8 cellular contexts compared by ENCODE assay signal in genomic region chr16:48385272-48385953, GRCh38. TPM values are rescaled to one million over a fixed set of nuclear protein-coding genes. Genes with fewer than 3 reads are reported as not detected.
DNase-seq lines count a peak whose midpoint lies in the region; ATAC-seq, FAIRE-seq and TF ChIP-seq lines count a peak whose summit lies in the region.

Gene SIAH1, minus strand, starts transcription at chr16:48385413. Its CDS starts 22,985 bp downstream, at chr16:48362428.

- no peaks in the 10 kb centered on the region for H3K27me3 ChIP-seq in keratinocyte (ENCODE audit: control insufficient read depth, extremely low read depth, insufficient read depth, low read length)

- H3K4me3 ChIP-seq in keratinocyte (ENCODE audit: control insufficient read depth in 2 of 3, extremely low read depth in 1 of 3, insufficient read depth in 2 of 3, low read depth in 1 of 3, low read length in 3 of 3), result peak within 1 kb of the TSS; percentile 73 to 98 (median 97)

- peak within 1 kb of the TSS; percentile 94 for H3K9ac ChIP-seq in keratinocyte (ENCODE audit: control insufficient read depth, extremely low read depth, insufficient read depth, low read length)

- ATAC-seq in HG02943 (IDR thresholded peaks at IDR 0.05; ENCODE audit: low read depth, unreplicated experiment), result peak; percentile 52

- H2AFZ ChIP-seq in keratinocyte (ENCODE audit: control insufficient read depth, low read length), result peak within 1 kb of the TSS; percentile 86

- H3K9me3 ChIP-seq in keratinocyte (ENCODE audit: control insufficient read depth, low read depth, low read length), result no peaks in the 10 kb centered on the region

- dilution Hi-C loops in keratinocyte (cut with MboI; ENCODE audit: extremely low pct_ligation_motif_present, low sequenced_read_pairs), result no loop called here

- peaks cover 10% of the 10 kb centered on the region for H4K20me1 ChIP-seq in keratinocyte (ENCODE audit: control insufficient read depth, extremely low read depth, insufficient read depth, low read length)

- no peak for TF ChIP-seq CTCF in keratinocyte (optimal IDR thresholded peaks at IDR 0.05 in 1 of 3, IDR thresholded peaks at IDR 0.05 in 1 of 3, conservative IDR thresholded peaks at IDR 0.05 in 1 of 3; ENCODE audit: extremely low read depth in 1 of 3, insufficient read depth in 2 of 3, low read length in 3 of 3)

- peaks cover 22% of the 10 kb centered on the region for H3K4me1 ChIP-seq in keratinocyte (ENCODE audit: control insufficient read depth, extremely low read depth, insufficient read depth, low read length)

- peak within 1 kb of the TSS; percentile 96 for H3K27ac ChIP-seq in caudate nucleus (ENCODE audit: low read depth, low read length)
- peak within 1 kb of the TSS; percentile 94 for H3K27ac ChIP-seq in keratinocyte (ENCODE audit: control insufficient read depth, insufficient read depth, low read length)

- H3K9me1 ChIP-seq in keratinocyte (ENCODE audit: control insufficient read depth, extremely low read depth, insufficient read depth, low read length), result peaks cover 3% of the 10 kb centered on the region

- peaks cover 41% of the 10 kb centered on the region for H3K79me2 ChIP-seq in keratinocyte (ENCODE audit: control insufficient read depth, insufficient read depth, low read length)

- H3K36me3 ChIP-seq in keratinocyte (ENCODE audit: control insufficient read depth in 2 of 2, extremely low read depth in 1 of 2, insufficient read depth in 2 of 2, low read length in 2 of 2), result no peaks in the 10 kb centered on the region

- DNase-seq in NCI-H2196 (lab: John Stamatoyannopoulos, UW; ENCODE audit: unreplicated experiment) (peak; percentile 75), NCI-H2196 treated with DMSO at 0.1 percent for 48 hours (lab: John Stamatoyannopoulos, UW; ENCODE audit: unreplicated experiment) (no peak), NCI-H2227 (lab: John Stamatoyannopoulos, UW; ENCODE audit: unreplicated experiment) (peak; percentile 90), caudate nucleus (lab: John Stamatoyannopoulos, UW) (peak in 58 of 61 donors; percentile 18 to 90 (median 74)), keratinocyte (ENCODE audit: low read depth, low spot score) (no peak)
- DNase-seq in activated CD4-positive, CD25-positive, alpha-beta regulatory T cell (lab: John Stamatoyannopoulos, UW), result peak; percentile 74 to 82 (median 78)
- DNase-seq in stimulated activated CD4-positive, alpha-beta T cell treated with anti-CD3 and anti-CD28 coated beads, Interleukin-12 subunit alpha, Interleukin-12 subunit beta, amount 100 ng/mL, for 48 hours (ENCODE audit: low read depth in 2 of 3, low spot score in 1 of 3), result peak; percentile 68 to 76 (median 74)

- peak within 1 kb of the TSS; percentile 98 for H3K4me2 ChIP-seq in keratinocyte (ENCODE audit: control insufficient read depth, extremely low read depth, insufficient read depth, low read depth, low read length)

- no peak for FAIRE-seq in keratinocyte (lab: Jason Lieb, UNC)

RNA-seq across cellular contexts. Expression of gene SIAH1, which starts in this region (rescaled TPM):
- 14.4 to 19.0 TPM (median 15.4 TPM) in 3 replicates for polyA plus RNA-seq in keratinocyte
- 9.1 TPM for polyA plus RNA-seq in keratinocyte (2011; ENCODE audit: low read depth)
- polyA plus RNA-seq in keratinocyte (2011; cell fraction: cytosol; rRNA removed), result 8.8 and 15.0 TPM in 2 replicates
- 25.0 and 29.5 TPM in 2 replicates for polyA plus RNA-seq in keratinocyte (2011; cell fraction: nucleus; rRNA removed)
- 11.0 and 29.4 TPM in 2 replicates for polyA plus RNA-seq in keratinocyte (2012; ENCODE audit: low replicate concordance)
- 9.1 to 22.1 TPM (median 20.8 TPM) in 3 replicates for polyA minus RNA-seq in keratinocyte
- polyA minus RNA-seq in keratinocyte (2011; cell fraction: cytosol; rRNA and poly(A)+ RNA removed), result 15.2 TPM
- 13.3 and 21.3 TPM in 2 replicates for polyA minus RNA-seq in keratinocyte (2011; cell fraction: nucleus; rRNA and poly(A)+ RNA removed)

Comparison
In these comparisons a context has a peak if more than half of its experiments do, and no peak if none do; other contexts are left out.
1. DNase-seq: peak in NCI-H2196 (single experiment), NCI-H2227 (single experiment), activated CD4-positive, CD25-positive, alpha-beta regulatory T cell (4 of 4), caudate nucleus (58 of 61) and stimulated activated CD4-positive, alpha-beta T cell treated with anti-CD3 and anti-CD28 coated beads, Interleukin-12 subunit alpha, Interleukin-12 subunit beta, amount 100 ng/mL, for 48 hours (3 of 3); none in NCI-H2196 treated with DMSO at 0.1 percent for 48 hours (single experiment) and keratinocyte (single experiment).